21 cellular contexts compared by ENCODE assay signal in the genomic region with DNA sequence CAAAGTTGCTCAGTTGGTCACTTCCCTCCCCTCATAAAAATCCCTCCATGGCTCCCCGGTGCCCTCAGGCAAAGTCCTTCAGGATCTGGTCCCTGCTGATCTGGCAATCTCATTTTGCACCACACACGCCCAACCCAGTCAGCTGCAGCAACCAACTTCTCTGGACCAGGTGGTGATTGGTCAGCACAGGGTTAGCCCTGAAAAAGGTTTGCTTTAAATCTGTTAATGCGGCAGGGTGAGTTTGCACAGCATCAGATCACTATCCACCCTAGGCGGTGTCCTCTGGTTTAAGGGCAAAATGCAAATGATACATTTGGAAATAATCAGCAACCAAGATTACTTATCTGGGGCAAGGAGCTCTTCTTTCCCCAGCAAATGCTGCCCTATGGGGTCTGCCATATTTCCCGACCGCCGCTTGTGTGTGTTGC.
"Had no signal": no experiment of that assay in that cellular context is flagged by ENCODE, and none has a peak within 500 bp of the region (broad histone marks: within the 10 kb centered on the region; RNA-seq: fewer than 3 reads in every experiment).

No MANE protein-coding gene starts in this region.

- H3K36me3 Mint-ChIP-seq: activated CD4-positive, alpha-beta memory T cell treated with anti-CD3 and anti-CD28 coated beads for 36 hours; activated naive CD8-positive, alpha-beta T cell treated with anti-CD3 and anti-CD28 coated beads, Interleukin-2, amount 10 ng/mL, durations not matched to agents 7 days and 5 days had no signal

- H3K9me3 Mint-ChIP-seq: activated CD4-positive, alpha-beta memory T cell treated with anti-CD3 and anti-CD28 coated beads for 36 hours; activated naive CD4-positive, alpha-beta T cell treated with anti-CD3 and anti-CD28 coated beads for 36 hours; activated naive CD8-positive, alpha-beta T cell treated with anti-CD3 and anti-CD28 coated beads, Interleukin-2, amount 10 ng/mL, durations not matched to agents 7 days and 5 days; activated T-cell treated with anti-CD3 and anti-CD28 coated beads, Interleukin-2, amount 50 U/mL, for 72 hours had no signal

- H3K27ac ChIP-seq: coronary artery, esophagus squamous epithelium, gastrocnemius medialis, spleen, thoracic aorta, upper lobe of left lung had no signal

- H3K4me1 ChIP-seq: esophagus squamous epithelium, gastrocnemius medialis had no signal

- H3K4me3 Mint-ChIP-seq: activated CD4-positive, alpha-beta memory T cell treated with anti-CD3 and anti-CD28 coated beads for 36 hours; activated naive CD4-positive, alpha-beta T cell treated with anti-CD3 and anti-CD28 coated beads for 36 hours; activated naive CD8-positive, alpha-beta T cell treated with anti-CD3 and anti-CD28 coated beads, Interleukin-2, amount 10 ng/mL, durations not matched to agents 7 days and 5 days; activated T-cell treated with anti-CD3 and anti-CD28 coated beads, Interleukin-2, amount 50 U/mL, for 72 hours; T-helper 17 cell had no signal

- H3K36me3 ChIP-seq: esophagus squamous epithelium, gastrocnemius medialis, spleen, thoracic aorta, upper lobe of left lung had no signal

- H3K27ac Mint-ChIP-seq: activated CD4-positive, alpha-beta memory T cell treated with anti-CD3 and anti-CD28 coated beads for 36 hours; activated naive CD4-positive, alpha-beta T cell treated with anti-CD3 and anti-CD28 coated beads for 36 hours; activated naive CD8-positive, alpha-beta T cell treated with anti-CD3 and anti-CD28 coated beads, Interleukin-2, amount 10 ng/mL, durations not matched to agents 7 days and 5 days; activated T-cell treated with anti-CD3 and anti-CD28 coated beads, Interleukin-2, amount 50 U/mL, for 72 hours; T-helper 17 cell had no signal

- ATAC-seq: gastrocnemius medialis, left ventricle myocardium superior, T-helper 17 cell had no signal

- H3K9me3 ChIP-seq: esophagus squamous epithelium, gastrocnemius medialis, spleen, thoracic aorta, upper lobe of left lung had no signal

- H3K4me3 ChIP-seq: coronary artery, esophagus squamous epithelium, gastrocnemius medialis, spleen, thoracic aorta, upper lobe of left lung had no signal

- DNase-seq: activated CD4-positive, alpha-beta memory T cell treated with anti-CD3 and anti-CD28 coated beads for 36 hours; activated CD4-positive, alpha-beta T cell treated with anti-CD3 and anti-CD28 coated beads for 48 hours; activated effector memory CD4-positive, alpha-beta T cell treated with Interleukin-2 at 50 U/mL for 16 hours; activated naive CD4-positive, alpha-beta T cell treated with anti-CD3 and anti-CD28 coated beads for 36 hours; activated naive CD8-positive, alpha-beta T cell treated with anti-CD3 and anti-CD28 coated beads, Interleukin-2, amount 10 ng/mL, durations not matched to agents 7 days and 5 days; activated T-cell treated with anti-CD3 and anti-CD28 coated beads, Interleukin-2, amount 50 U/mL, for 72 hours; amniotic stem cell; cerebellar nuclear complex; esophagus squamous epithelium; gastrocnemius medialis; head of caudate nucleus; hypothalamus; left ventricle myocardium superior; nucleus accumbens; spleen; stimulated activated CD4-positive, alpha-beta T cell treated with anti-CD3 and anti-CD28 coated beads, Interleukin-4, amount 100 ng/mL, for 1 hour; stimulated activated naive CD4-positive, alpha-beta T cell treated with Interleukin-2 at 50 U/mL for 16 hours; T-helper 17 cell; upper lobe of left lung had no signal
